ENCODE assay signal across 8 cellular contexts in the genomic region with DNA sequence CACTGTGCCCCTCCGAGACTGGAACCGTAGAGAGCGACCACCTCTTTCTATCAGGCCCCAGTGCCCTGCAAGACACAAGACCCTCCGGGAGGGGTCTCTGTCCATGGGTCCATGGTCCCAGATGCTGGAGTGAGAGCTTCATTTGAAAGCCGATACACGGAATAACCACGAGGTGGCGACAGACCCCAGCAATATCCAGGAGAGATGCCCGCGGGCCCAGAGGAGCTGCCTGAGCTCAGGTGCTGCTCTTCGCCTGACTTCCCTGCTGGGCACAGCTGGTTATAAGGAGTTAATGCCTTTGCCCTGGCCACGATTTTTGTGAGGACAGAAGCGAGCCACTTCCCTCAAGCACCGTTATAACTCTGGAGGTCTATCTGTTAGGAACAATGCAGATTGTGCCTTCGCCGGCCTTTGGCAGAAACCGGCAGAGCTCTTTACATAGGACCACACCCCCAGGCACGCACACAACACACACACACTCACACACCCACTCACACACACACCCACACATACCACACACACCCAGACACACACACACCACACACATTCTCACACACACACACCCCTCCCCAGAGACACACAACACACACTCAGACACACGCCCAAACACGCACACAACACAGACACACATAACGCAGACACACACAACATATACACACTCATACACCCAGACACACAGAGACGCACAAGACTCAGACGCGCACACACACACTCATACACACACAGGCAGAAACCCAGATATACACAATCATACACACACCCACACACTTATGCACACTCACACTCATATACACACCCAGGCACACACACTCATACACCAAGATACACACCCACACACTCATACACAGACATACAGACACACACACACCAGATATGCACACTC.
A peak's percentile ranks its signal among the peaks of the same experiment; 100 is the strongest.
DNase-seq lines count a peak whose midpoint lies in the region; ATAC-seq and TF ChIP-seq lines count a peak whose summit lies in the region.

No MANE protein-coding gene starts in this region.

- no peak overlapping the region for H3K4me3 Mint-ChIP-seq in activated T-helper 1 cell treated with anti-CD3 and anti-CD28 coated beads, Interleukin-12 subunit alpha, Interleukin-12 subunit beta, Interleukin-2, Interleukin-4 antibody, amounts not matched to agents 30 ng/mL and 10 ng/mL and 1 ng/mL, durations not matched to agents 14 hours and 24 hours and 36 hours

- H3K36me3 Mint-ChIP-seq in activated T-helper 1 cell treated with anti-CD3 and anti-CD28 coated beads, Interleukin-12 subunit alpha, Interleukin-12 subunit beta, Interleukin-2, Interleukin-4 antibody, amounts not matched to agents 30 ng/mL and 10 ng/mL and 1 ng/mL, durations not matched to agents 14 hours and 24 hours and 36 hours (ENCODE audit: low read depth): no peaks in the 10 kb centered on the region

- intact Hi-C loops in activated T-helper 1 cell treated with anti-CD3 and anti-CD28 coated beads, Interleukin-12 subunit alpha, Interleukin-12 subunit beta, Interleukin-2, Interleukin-4 antibody, amounts not matched to agents 30 ng/mL and 10 ng/mL and 1 ng/mL, durations not matched to agents 14 hours and 24 hours and 36 hours (cut with micrococcal nuclease): loop anchor here (1.0 to 10.0 kb wide), 3 partner anchors 170 to 698 kb away; no protein-coding TSS in a partner anchor
- intact Hi-C loops in ovary (cut with DNase I): no loop called here
- intact Hi-C loops in aorta (cut with DNase I): loop anchor here in 1 of 2 donors (10.0 kb wide), 1 partner anchor 598 kb away; no protein-coding TSS in a partner anchor

- H3K9me3 Mint-ChIP-seq in activated T-helper 1 cell treated with anti-CD3 and anti-CD28 coated beads, Interleukin-12 subunit alpha, Interleukin-12 subunit beta, Interleukin-2, Interleukin-4 antibody, amounts not matched to agents 30 ng/mL and 10 ng/mL and 1 ng/mL, durations not matched to agents 14 hours and 24 hours and 36 hours: no peaks in the 10 kb centered on the region

- no peaks in the 10 kb centered on the region for H3K9me3 ChIP-seq in ovary
- no peaks in the 10 kb centered on the region for H3K9me3 ChIP-seq in aorta (ENCODE audit: control insufficient read depth, low read length)

- H3K36me3 ChIP-seq in ovary (no peaks in the 10 kb centered on the region), aorta (ENCODE audit: control insufficient read depth in 1 of 2, insufficient read depth in 2 of 2, low read length in 1 of 2) (no peaks in the 10 kb centered on the region)

- H3K4me1 Mint-ChIP-seq in activated T-helper 1 cell treated with anti-CD3 and anti-CD28 coated beads, Interleukin-12 subunit alpha, Interleukin-12 subunit beta, Interleukin-2, Interleukin-4 antibody, amounts not matched to agents 30 ng/mL and 10 ng/mL and 1 ng/mL, durations not matched to agents 14 hours and 24 hours and 36 hours (ENCODE audit: low read depth): no peaks in the 10 kb centered on the region

- H3K4me3 ChIP-seq in fibroblast of the aortic adventitia (ENCODE audit: low read depth, low read length): no peak overlapping the region
- no peak overlapping the region for H3K4me3 ChIP-seq in ovary
- H3K4me3 ChIP-seq in aorta (ENCODE audit: low read length in 2 of 2): no peak overlapping the region

- 34 to 37% (median 37%) methylated on average over 24 of the region's 24 CpGs for WGBS in ovary, 3 donors
- WGBS in aorta, 2 donors: 35 to 39% methylated on average over 24 of the region's 24 CpGs

- H3K27ac Mint-ChIP-seq in activated T-helper 1 cell treated with anti-CD3 and anti-CD28 coated beads, Interleukin-12 subunit alpha, Interleukin-12 subunit beta, Interleukin-2, Interleukin-4 antibody, amounts not matched to agents 30 ng/mL and 10 ng/mL and 1 ng/mL, durations not matched to agents 14 hours and 24 hours and 36 hours: no peak overlapping the region

- H3K4me1 ChIP-seq in ovary (ENCODE audit: insufficient read depth) (no peaks in the 10 kb centered on the region), aorta (ENCODE audit: control insufficient read depth in 1 of 2, insufficient read depth in 2 of 2, low read length in 2 of 2) (no peaks in the 10 kb centered on the region)

- no peak for TF ChIP-seq POLR2A in ovary (IDR thresholded peaks at IDR 0.05)

- peak; percentile 63 for ATAC-seq in aorta (ENCODE audit: low FRiP score)

- TF ChIP-seq CTCF in C4-2B (conservative IDR thresholded peaks at IDR 0.05) (peak; percentile 95), GM20000 (IDR thresholded peaks at IDR 0.05; ENCODE audit: extremely low read depth, missing control alignments) (peak; percentile 82), LNCAP (IDR thresholded peaks at IDR 0.05) (peak; percentile 86), fibroblast of the aortic adventitia (IDR thresholded peaks at IDR 0.05; ENCODE audit: insufficient read depth, low read length) (peak; percentile 81), ovary (IDR thresholded peaks at IDR 0.05) (no peak)

- H3K27me3 ChIP-seq in ovary: no peaks in the 10 kb centered on the region
- no peaks in the 10 kb centered on the region for H3K27me3 ChIP-seq in aorta (ENCODE audit: control insufficient read depth in 1 of 2, insufficient read depth in 2 of 2, low read length in 1 of 2)

- no peak for TF ChIP-seq EP300 in ovary (IDR thresholded peaks at IDR 0.05)

- H3K27me3 Mint-ChIP-seq in activated T-helper 1 cell treated with anti-CD3 and anti-CD28 coated beads, Interleukin-12 subunit alpha, Interleukin-12 subunit beta, Interleukin-2, Interleukin-4 antibody, amounts not matched to agents 30 ng/mL and 10 ng/mL and 1 ng/mL, durations not matched to agents 14 hours and 24 hours and 36 hours (ENCODE audit: insufficient read depth): no peaks in the 10 kb centered on the region

- DNase-seq in GM20000 (ENCODE audit: low spot score): peak; percentile 78
- DNase-seq in RPMI7951 (ENCODE audit: low read depth): peak; percentile 52
- DNase-seq in activated T-helper 1 cell treated with anti-CD3 and anti-CD28 coated beads, Interleukin-12 subunit alpha, Interleukin-12 subunit beta, Interleukin-2, Interleukin-4 antibody, amounts not matched to agents 30 ng/mL and 10 ng/mL and 1 ng/mL, durations not matched to agents 14 hours and 24 hours and 36 hours (ENCODE audit: low spot score): peak; percentile 38
- peak; percentile 56 for DNase-seq in fibroblast of the aortic adventitia (ENCODE audit: low read depth)
- peak; percentile 15 to 44 (median 26) for DNase-seq in ovary
- peak; percentile 66 to 82 for DNase-seq in aorta

- H3K27ac ChIP-seq in C4-2B: no peak overlapping the region
- no peak overlapping the region for H3K27ac ChIP-seq in ovary
- no peak overlapping the region for H3K27ac ChIP-seq in aorta (ENCODE audit: low read depth in 1 of 2, low read length in 2 of 2)

Comparison
In these comparisons a context has a peak if more than half of its experiments do, and no peak if none do; other contexts are left out.
1. CTCF ChIP-seq: peak in C4-2B (single experiment), GM20000 (single experiment), LNCAP (single experiment) and fibroblast of the aortic adventitia (single experiment); none in ovary (0 of 3).
2. DNase-seq: peak in every context shown above with its lines; median percentile 78 in GM20000; 74 in aorta; 56 in fibroblast of the aortic adventitia; 52 in RPMI7951; 38 in activated T-helper 1 cell treated with anti-CD3 and anti-CD28 coated beads, Interleukin-12 subunit alpha, Interleukin-12 subunit beta, Interleukin-2, Interleukin-4 antibody, amounts not matched to agents 30 ng/mL and 10 ng/mL and 1 ng/mL, durations not matched to agents 14 hours and 24 hours and 36 hours; 26 in ovary.